In genomic region chr3:178325330-178325729, GRCh38 we compare ENCODE assay signal across 10 cellular contexts.
A peak's percentile ranks its signal among the peaks of the same experiment; 100 is the strongest.
DNase-seq lines count a peak whose midpoint lies in the region; ATAC-seq and TF ChIP-seq lines count a peak whose summit lies in the region.
"Had no signal": no experiment of that assay in that cellular context is flagged by ENCODE, and none has a peak within 500 bp of the region (broad histone marks: within the 10 kb centered on the region; RNA-seq: fewer than 3 reads in every experiment).

No MANE protein-coding gene starts in this region.

- no peaks in the 10 kb centered on the region for H3K4me1 Mint-ChIP-seq in activated T-cell treated with anti-CD3 and anti-CD28 coated beads, Interleukin-2, amount 50 U/mL, for 24 hours (ENCODE audit: low read depth)

- H3K9ac ChIP-seq in KMS-11 = no peak overlapping the region

- intact Hi-C loops in mucosa of descending colon (cut with DNase I, micrococcal nuclease) = no loop called here

- H3K27ac ChIP-seq in KMS-11 (no peak overlapping the region), VCaP (peak overlapping the region; percentile 60)

- H3K27ac Mint-ChIP-seq in activated T-cell treated with anti-CD3 and anti-CD28 coated beads, Interleukin-2, amount 50 U/mL, for 24 hours = no peak overlapping the region

- H3K27me3 Mint-ChIP-seq in activated T-cell treated with anti-CD3 and anti-CD28 coated beads, Interleukin-2, amount 50 U/mL, for 24 hours = no peaks in the 10 kb centered on the region

- H3K4me2 ChIP-seq in KMS-11 = no peak overlapping the region

- no peak for ATAC-seq in HG03039 (IDR thresholded peaks at IDR 0.05; ENCODE audit: unreplicated experiment)
- ATAC-seq in mucosa of descending colon = no peak
- ATAC-seq: GM12878 had no signal

- TF ChIP-seq CTCF in AG04449 (IDR thresholded peaks at IDR 0.05; ENCODE audit: insufficient read depth, low read length, missing control alignments) = peak; percentile 13
- TF ChIP-seq CTCF in KMS-11 (conservative IDR thresholded peaks at IDR 0.05; ENCODE audit: low read depth, low read length) = peak; percentile 36
- peak; percentile 69 for TF ChIP-seq CTCF in VCaP (conservative IDR thresholded peaks at IDR 0.05)
- no peak for TF ChIP-seq CTCF in mucosa of descending colon (IDR thresholded peaks at IDR 0.05)

- H3K9me3 Mint-ChIP-seq in activated T-cell treated with anti-CD3 and anti-CD28 coated beads, Interleukin-2, amount 50 U/mL, for 24 hours = no peaks in the 10 kb centered on the region

- no peak overlapping the region for H3K4me3 ChIP-seq in AG04449 (ENCODE audit: low read depth, low read length)
- H3K4me3 ChIP-seq in KMS-11 (IDR thresholded peaks at IDR 0.05; ENCODE audit: insufficient read depth, low read depth, low read length) = no peak overlapping the region
- H3K4me3 ChIP-seq in mucosa of descending colon = no peak overlapping the region
- H3K4me3 ChIP-seq: GM12878, lung had no signal

- CTCF ChIA-PET in AG04449 (lab: Yijun Ruan, JAX) = interaction anchor here (0.7 to 1.2 kb wide), 4 partner anchors 12 to 1274 kb away, joined by 3 to 4 read pairs (median 3); no protein-coding TSS in a partner anchor

- no peaks in the 10 kb centered on the region for H3K4me1 ChIP-seq in KMS-11 (ENCODE audit: low read depth, poor library complexity, severe bottlenecking)
- H3K4me1 ChIP-seq in mucosa of descending colon (ENCODE audit: low read depth) = no peaks in the 10 kb centered on the region

- no peaks in the 10 kb centered on the region for H3K36me3 ChIP-seq in KMS-11 (ENCODE audit: insufficient read depth)
- no peaks in the 10 kb centered on the region for H3K36me3 ChIP-seq in mucosa of descending colon (ENCODE audit: low read depth)

- H3K4me3 Mint-ChIP-seq in activated T-cell treated with anti-CD3 and anti-CD28 coated beads, Interleukin-2, amount 50 U/mL, for 24 hours = no peak overlapping the region

- H3K36me3 Mint-ChIP-seq in activated T-cell treated with anti-CD3 and anti-CD28 coated beads, Interleukin-2, amount 50 U/mL, for 24 hours (ENCODE audit: low read depth) = no peaks in the 10 kb centered on the region

- no peaks in the 10 kb centered on the region for H3K79me2 ChIP-seq in KMS-11 (ENCODE audit: insufficient read depth, low read depth)

- DNase-seq in AG04449 (ENCODE audit: low read depth, low spot score) (peak; percentile 21), kidney tubule cell (ENCODE audit: low spot score) (peak; percentile 23), mucosa of descending colon (no peak)
- DNase-seq in activated T-cell treated with anti-CD3 and anti-CD28 coated beads, Interleukin-2, amount 50 U/mL, for 24 hours = no peak
- no peak for DNase-seq in stimulated activated CD4-positive, alpha-beta T cell treated with anti-CD3 and anti-CD28 coated beads, Interleukin-4, amount 100 ng/mL, for 1 hour

- H2AFZ ChIP-seq in KMS-11 (ENCODE audit: low read depth) = no peak overlapping the region

- POLR2A ChIA-PET in AG04449 (lab: Yijun Ruan, JAX) = no interaction called here

- no peaks in the 10 kb centered on the region for H4K20me1 ChIP-seq in KMS-11 (ENCODE audit: insufficient read depth)

- H3K9me3 ChIP-seq in mucosa of descending colon = no peaks in the 10 kb centered on the region

- no peaks in the 10 kb centered on the region for H3K27me3 ChIP-seq in KMS-11 (ENCODE audit: insufficient read depth, low read depth)

Comparison
In these comparisons a context has a peak if more than half of its experiments do, and no peak if none do; other contexts are left out.
1. DNase-seq: peak in AG04449 (single experiment) and kidney tubule cell (single experiment); none in activated T-cell treated with anti-CD3 and anti-CD28 coated beads, Interleukin-2, amount 50 U/mL, for 24 hours (single experiment), stimulated activated CD4-positive, alpha-beta T cell treated with anti-CD3 and anti-CD28 coated beads, Interleukin-4, amount 100 ng/mL, for 1 hour (single experiment) and mucosa of descending colon (0 of 3).